ENCODE assay signal across 8 cellular contexts in the genomic region with DNA sequence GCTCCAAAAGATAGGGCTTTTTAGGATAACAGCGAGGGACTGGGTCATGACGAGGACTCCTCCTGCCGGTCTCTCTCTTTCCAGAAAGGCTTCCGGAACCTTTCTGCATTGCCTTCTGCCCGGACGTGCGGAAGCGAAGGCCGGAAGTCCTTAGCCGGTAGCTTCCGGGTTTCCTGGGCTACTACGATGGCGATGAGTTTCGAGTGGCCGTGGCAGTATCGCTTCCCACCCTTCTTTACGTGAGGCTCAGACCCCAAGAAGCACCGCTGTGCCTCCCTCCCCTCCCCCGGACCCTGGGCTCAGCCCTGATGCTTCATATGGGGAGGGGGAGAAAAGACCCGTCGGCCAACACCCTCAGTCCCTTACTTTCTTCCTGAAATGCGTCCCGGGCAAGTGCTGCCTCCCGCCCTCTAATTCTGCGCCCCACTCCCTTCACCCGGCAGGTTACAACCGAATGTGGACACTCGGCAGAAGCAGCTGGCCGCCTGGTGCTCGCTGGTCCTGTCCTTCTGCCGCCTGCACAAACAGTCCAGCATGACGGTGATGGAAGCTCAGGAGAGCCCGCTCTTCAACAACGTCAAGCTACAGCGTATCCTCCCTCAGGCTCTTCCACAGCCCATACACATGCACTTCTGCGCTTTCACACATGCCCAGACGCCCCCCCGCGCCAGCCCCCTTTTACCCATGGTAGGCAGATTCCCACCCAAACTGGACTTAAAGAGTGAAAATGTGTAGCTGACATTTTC. TPM values are rescaled to one million over a fixed set of nuclear protein-coding genes. Genes with fewer than 3 reads are reported as not detected.
A peak's percentile ranks its signal among the peaks of the same experiment; 100 is the strongest.
DNase-seq lines count a peak whose midpoint lies in the region; ATAC-seq and TF ChIP-seq lines count a peak whose summit lies in the region.

A gene (plus strand): TSS at position 160 of the 746 bp plus-strand sequence. CDS start 27 bp downstream, at position 187.

- peaks cover 32% of the 10 kb centered on the region for H3K79me2 ChIP-seq in SK-N-SH (ENCODE audit: insufficient read depth)

- peak; percentile 58 to 76 (median 68) for DNase-seq in CD4-positive, alpha-beta T cell
- DNase-seq in NAMALWA (ENCODE audit: low spot score) (peak; percentile 87), SK-N-SH (peak; percentile 85), glomerular endothelial cell (ENCODE audit: extremely low read depth, low read depth, low spot score) (no peak), omental fat pad (ENCODE audit: low spot score) (no peak), suprapubic skin (ENCODE audit: low spot score in 2 of 2) (peak in 1 of 2 donors; percentile 86)

- H3F3A ChIP-seq in SK-N-SH (replicated peaks; ENCODE audit: insufficient read depth), result peaks cover 29% of the 10 kb centered on the region

- H3K4me1 ChIP-seq in SK-N-SH (ENCODE audit: control insufficient read depth in 1 of 2, insufficient read depth in 2 of 2, low read depth in 1 of 2, low read length in 1 of 2) (peaks cover 3 to 15% of the 10 kb centered on the region in 2 experiments; a peak in 2 of 4 replicates), suprapubic skin (peaks cover 11% of the 10 kb centered on the region)

- H2AFZ ChIP-seq in SK-N-SH (ENCODE audit: low read depth), result peak within 1 kb of the TSS; percentile 91; the same call in 1 of the 2 replicates

- peaks cover 34% of the 10 kb centered on the region for H3K4me1 Mint-ChIP-seq in CD4-positive, alpha-beta T cell (ENCODE audit: low read depth)
- H3K4me1 Mint-ChIP-seq in activated naive CD4-positive, alpha-beta T cell treated with anti-CD3 and anti-CD28 coated beads, Interleukin-2, amount 50 U/mL, for 24 hours, result peaks cover 30% of the 10 kb centered on the region

- no peaks in the 10 kb centered on the region for H3K9me3 ChIP-seq in CD4-positive, alpha-beta T cell (ENCODE audit: control insufficient read depth, low read length)
- no peaks in the 10 kb centered on the region for H3K9me3 ChIP-seq in SK-N-SH
- H3K9me3 ChIP-seq in suprapubic skin, result no peaks in the 10 kb centered on the region

- no peaks in the 10 kb centered on the region for H3K9me3 Mint-ChIP-seq in CD4-positive, alpha-beta T cell
- no peaks in the 10 kb centered on the region for H3K9me3 Mint-ChIP-seq in activated naive CD4-positive, alpha-beta T cell treated with anti-CD3 and anti-CD28 coated beads, Interleukin-2, amount 50 U/mL, for 24 hours

- peak within 1 kb of the TSS; percentile 99 for H3K4me2 ChIP-seq in SK-N-SH

- POLR2A ChIA-PET in CD4-positive, alpha-beta T cell (lab: Charles Lee), result interaction anchor here (0.5 to 2.1 kb wide), 19 partner anchors 10 to 711 kb away, joined by 3 to 17 read pairs (median 4); a partner anchor contains a TSS
- POLR2A ChIA-PET in SK-N-SH (lab: Yijun Ruan, JAX), result interaction anchor here (0.6 to 1.9 kb wide), 8 partner anchors 9 to 497 kb away, joined by 3 to 17 read pairs (median 5); a partner anchor contains a TSS

- H4K20me1 ChIP-seq in SK-N-SH (ENCODE audit: insufficient read depth), result no peaks in the 10 kb centered on the region

- H3K27ac Mint-ChIP-seq in CD4-positive, alpha-beta T cell, result peak within 1 kb of the TSS; percentile 92
- H3K27ac Mint-ChIP-seq in activated naive CD4-positive, alpha-beta T cell treated with anti-CD3 and anti-CD28 coated beads, Interleukin-2, amount 50 U/mL, for 24 hours, result peak within 1 kb of the TSS; percentile 96

- TF ChIP-seq EP300 in SK-N-SH (IDR thresholded peaks at IDR 0.05; ENCODE audit: borderline replicate concordance in 1 of 2, low read depth in 1 of 2, low read length in 1 of 2), result peak in 1 of 2 experiments; percentile 35; a peak in 1 of 4 replicates
- no peak for TF ChIP-seq EP300 in suprapubic skin (IDR thresholded peaks at IDR 0.05)

- H3K36me3 ChIP-seq in SK-N-SH (replicated peaks in 1 of 2; ENCODE audit: control insufficient read depth in 1 of 2, insufficient read depth in 2 of 2, low read length in 1 of 2) (peaks cover 9 to 39% of the 10 kb centered on the region in 2 experiments), suprapubic skin (peaks cover 31% of the 10 kb centered on the region)

- no peak for TF ChIP-seq CTCF in CD4-positive, alpha-beta T cell (IDR thresholded peaks at IDR 0.05)
- peak; percentile 24; the same call in 1 of the 2 replicates for TF ChIP-seq CTCF in SK-N-SH (IDR thresholded peaks at IDR 0.05)
- TF ChIP-seq CTCF in omental fat pad (IDR thresholded peaks at IDR 0.05), result no peak
- TF ChIP-seq CTCF in suprapubic skin (IDR thresholded peaks at IDR 0.05), result no peak

- H3K36me3 Mint-ChIP-seq in CD4-positive, alpha-beta T cell (ENCODE audit: low read depth), result peaks cover 57% of the 10 kb centered on the region
- peaks cover 7% of the 10 kb centered on the region for H3K36me3 Mint-ChIP-seq in activated naive CD4-positive, alpha-beta T cell treated with anti-CD3 and anti-CD28 coated beads, Interleukin-2, amount 50 U/mL, for 24 hours

- TF ChIP-seq RAD21 in SK-N-SH (IDR thresholded peaks at IDR 0.05; ENCODE audit: low read length), result 0 out of 2 replicates have a peak, but pooled peaks have one; percentile 7

- peak within 1 kb of the TSS; percentile 94 for H3K9ac ChIP-seq in SK-N-SH

- no peaks in the 10 kb centered on the region for H3K9me2 ChIP-seq in SK-N-SH

- peaks cover 3% of the 10 kb centered on the region for H3K27me3 Mint-ChIP-seq in CD4-positive, alpha-beta T cell
- H3K27me3 Mint-ChIP-seq in activated naive CD4-positive, alpha-beta T cell treated with anti-CD3 and anti-CD28 coated beads, Interleukin-2, amount 50 U/mL, for 24 hours, result no peaks in the 10 kb centered on the region

- H3K27ac ChIP-seq in CD4-positive, alpha-beta T cell (ENCODE audit: low read depth, low read length), result peak within 1 kb of the TSS; percentile 76
- H3K27ac ChIP-seq in SK-N-SH (ENCODE audit: low read depth in 2 of 2, low read length in 1 of 2) (peak within 1 kb of the TSS; percentile 68 to 90), suprapubic skin (peak within 1 kb of the TSS; percentile 83)

- peak within 1 kb of the TSS; percentile 96 for H3K4me3 Mint-ChIP-seq in CD4-positive, alpha-beta T cell
- H3K4me3 Mint-ChIP-seq in activated naive CD4-positive, alpha-beta T cell treated with anti-CD3 and anti-CD28 coated beads, Interleukin-2, amount 50 U/mL, for 24 hours, result peak within 1 kb of the TSS; percentile 99

- H3K4me3 ChIP-seq in SK-N-SH (ENCODE audit: low read depth in 2 of 2, low read length in 1 of 2) (peak within 1 kb of the TSS; percentile 73 to 98), suprapubic skin (peak within 1 kb of the TSS; percentile 92)

- 0% methylated on average over 12 of the region's 39 CpGs for WGBS in SK-N-SH (ENCODE audit: low lambda C conversion rate)
- 1% methylated on average over 14 of the region's 39 CpGs for WGBS in suprapubic skin

- intact Hi-C loops in CD4-positive, alpha-beta T cell (cut with DNase I, micrococcal nuclease), result loop anchor here in 1 of 2 experiments (2.0 kb wide), 4 partner anchors 25 to 59 kb away; a partner anchor contains a TSS

- TF ChIP-seq POLR2A in suprapubic skin (IDR thresholded peaks at IDR 0.05), result peak; percentile 10 to 61

- no peaks in the 10 kb centered on the region for H3K27me3 ChIP-seq in CD4-positive, alpha-beta T cell (ENCODE audit: control insufficient read depth, insufficient read depth, low read length)
- H3K27me3 ChIP-seq in SK-N-SH (ENCODE audit: insufficient read depth) (no peaks in the 10 kb centered on the region), suprapubic skin (no peaks in the 10 kb centered on the region)

- peak; percentile 93 for ATAC-seq in CD4-positive, alpha-beta T cell (ENCODE audit: poor library complexity)
- ATAC-seq in GM21529 (IDR thresholded peaks at IDR 0.05; ENCODE audit: unreplicated experiment), result peak; percentile 74
- peak; percentile 90 for ATAC-seq in omental fat pad (ENCODE audit: low FRiP score)

- CTCF ChIA-PET in CD4-positive, alpha-beta T cell (lab: Charles Lee), result interaction anchor here (0.8 to 2.1 kb wide), 5 partner anchors 10 to 195 kb away, joined by 3 to 13 read pairs (median 7); a partner anchor contains a TSS
- CTCF ChIA-PET in SK-N-SH (lab: Yijun Ruan, JAX), result interaction anchor here (0.7 to 4.0 kb wide), 9 partner anchors 8 to 221 kb away, joined by 3 to 48 read pairs (median 3); a partner anchor contains a TSS

TF ChIP-seq in SK-N-SH, 30 proteins besides CTCF, POLR2A, EP300 and RAD21 (continues in another document):
- TF ChIP-seq CHD2 (IDR thresholded peaks at IDR 0.05; ENCODE audit: low read length, partially characterized antibody) (no peak), TAF1 (IDR thresholded peaks at IDR 0.05; ENCODE audit: borderline replicate concordance, low read depth, low read length) (peak; percentile 99), SMC3 (IDR thresholded peaks at IDR 0.05; ENCODE audit: low read depth, low read length) (no peak), YY1 (IDR thresholded peaks at IDR 0.05; ENCODE audit: low read depth) (peak; percentile 82), NRF1 (IDR thresholded peaks at IDR 0.05; ENCODE audit: low read depth, low read length) (no peak)
- TF ChIP-seq, protein P1, sequence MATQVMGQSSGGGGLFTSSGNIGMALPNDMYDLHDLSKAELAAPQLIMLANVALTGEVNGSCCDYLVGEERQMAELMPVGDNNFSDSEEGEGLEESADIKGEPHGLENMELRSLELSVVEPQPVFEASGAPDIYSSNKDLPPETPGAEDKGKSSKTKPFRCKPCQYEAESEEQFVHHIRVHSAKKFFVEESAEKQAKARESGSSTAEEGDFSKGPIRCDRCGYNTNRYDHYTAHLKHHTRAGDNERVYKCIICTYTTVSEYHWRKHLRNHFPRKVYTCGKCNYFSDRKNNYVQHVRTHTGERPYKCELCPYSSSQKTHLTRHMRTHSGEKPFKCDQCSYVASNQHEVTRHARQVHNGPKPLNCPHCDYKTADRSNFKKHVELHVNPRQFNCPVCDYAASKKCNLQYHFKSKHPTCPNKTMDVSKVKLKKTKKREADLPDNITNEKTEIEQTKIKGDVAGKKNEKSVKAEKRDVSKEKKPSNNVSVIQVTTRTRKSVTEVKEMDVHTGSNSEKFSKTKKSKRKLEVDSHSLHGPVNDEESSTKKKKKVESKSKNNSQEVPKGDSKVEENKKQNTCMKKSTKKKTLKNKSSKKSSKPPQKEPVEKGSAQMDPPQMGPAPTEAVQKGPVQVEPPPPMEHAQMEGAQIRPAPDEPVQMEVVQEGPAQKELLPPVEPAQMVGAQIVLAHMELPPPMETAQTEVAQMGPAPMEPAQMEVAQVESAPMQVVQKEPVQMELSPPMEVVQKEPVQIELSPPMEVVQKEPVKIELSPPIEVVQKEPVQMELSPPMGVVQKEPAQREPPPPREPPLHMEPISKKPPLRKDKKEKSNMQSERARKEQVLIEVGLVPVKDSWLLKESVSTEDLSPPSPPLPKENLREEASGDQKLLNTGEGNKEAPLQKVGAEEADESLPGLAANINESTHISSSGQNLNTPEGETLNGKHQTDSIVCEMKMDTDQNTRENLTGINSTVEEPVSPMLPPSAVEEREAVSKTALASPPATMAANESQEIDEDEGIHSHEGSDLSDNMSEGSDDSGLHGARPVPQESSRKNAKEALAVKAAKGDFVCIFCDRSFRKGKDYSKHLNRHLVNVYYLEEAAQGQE (IDR thresholded peaks at IDR 0.05; ENCODE audit: low read depth, low read length), result peak; percentile 69

RNA-seq across cellular contexts. Expression of the gene that starts here (rescaled TPM):
- total RNA-seq in CD4-positive, alpha-beta T cell, result 10 to 100 TPM; 40.6 to 45.7 TPM
- 127 and 158 TPM in 2 replicates for polyA plus RNA-seq in SK-N-SH (2012; rRNA removed)
- 112 and 145 TPM in 2 replicates for polyA plus RNA-seq in SK-N-SH (2012; cell fraction: cytosol; rRNA removed)
- 67.3 and 101 TPM in 2 replicates for polyA plus RNA-seq in SK-N-SH (2012; cell fraction: nucleus; rRNA removed)
- total RNA-seq in glomerular endothelial cell (67.1 and 82.4 TPM in 2 replicates), omental fat pad (10 to 100 TPM; 44.3 to 53.4 (median 48.4) TPM), suprapubic skin (10 to 100 TPM; 49.1 to 66.5 (median 59.0) TPM)

Comparison
In these comparisons a context has a peak if more than half of its experiments do, and no peak if none do; other contexts are left out.
1. DNase-seq: peak in CD4-positive, alpha-beta T cell (10 of 10), NAMALWA (single experiment) and SK-N-SH (single experiment); none in glomerular endothelial cell (single experiment) and omental fat pad (single experiment).
2. Peak in every context shown above with its lines, with median percentiles within 50 percentile points of each other: ATAC-seq and H3K27ac ChIP-seq.